Comparison of ENCODE assay signal across 11 cellular contexts in genomic region chr2:170524828-170525565, GRCh38.
DNase-seq lines count a peak whose midpoint lies in the region; ATAC-seq, FAIRE-seq and TF ChIP-seq lines count a peak whose summit lies in the region.
"Had no signal": no experiment of that assay in that cellular context is flagged by ENCODE, and none has a peak within 500 bp of the region (broad histone marks: within the 10 kb centered on the region; RNA-seq: fewer than 3 reads in every experiment).

No MANE protein-coding gene starts in this region.

- POLR2A ChIA-PET in activated naive CD8-positive, alpha-beta T cell treated with anti-CD3 and anti-CD28 coated beads, Interleukin-2, amount 10 ng/mL, durations not matched to agents 7 days and 5 days (lab: Charles Lee), result no interaction called here

- intact Hi-C loops in vagina (cut with DNase I), result no loop called here

- no peaks in the 10 kb centered on the region for H3K4me1 ChIP-seq in esophagus (ENCODE audit: control insufficient read depth in 2 of 2, insufficient read depth in 2 of 2, low read length in 1 of 2)
- peaks cover 27% of the 10 kb centered on the region for H3K4me1 ChIP-seq in vagina

- H3K36me3 ChIP-seq in esophagus (ENCODE audit: control insufficient read depth in 2 of 2, insufficient read depth in 2 of 2, low read length in 1 of 2) (no peaks in the 10 kb centered on the region), vagina (no peaks in the 10 kb centered on the region)
- H3K36me3 ChIP-seq: lower lobe of right lung had no signal

- FAIRE-seq in GM12891 (lab: Jason Lieb, UNC), result no peak

- no peak for DNase-seq in activated naive CD8-positive, alpha-beta T cell treated with anti-CD3 and anti-CD28 coated beads, Interleukin-2, amount 10 ng/mL, durations not matched to agents 7 days and 5 days
- no peak for DNase-seq in activated naive CD8-positive, alpha-beta T cell treated with anti-CD3 and anti-CD28 coated beads, Interleukin-2, amount 50 U/mL, for 24 hours
- DNase-seq in vagina (ENCODE audit: extremely low spot score in 2 of 2), result no peak
- DNase-seq in NCI-H510A treated with DMSO at 0.1 percent for 48 hours (lab: John Stamatoyannopoulos, UW), result no peak
- no peak for DNase-seq in GM12891 (ENCODE audit: insufficient read length, low spot score)
- DNase-seq in activated T-cell treated with anti-CD3 and anti-CD28 coated beads, Interleukin-2, amount 50 U/mL, for 1 hour, result no peak
- DNase-seq: NCI-H1694 treated with DMSO at 0.1 percent for 48 hours had no signal

- no peaks in the 10 kb centered on the region for H3K9me3 ChIP-seq in esophagus (ENCODE audit: control insufficient read depth in 2 of 2, insufficient read depth in 1 of 2, low read depth in 1 of 2, low read length in 1 of 2)
- no peaks in the 10 kb centered on the region for H3K9me3 ChIP-seq in vagina
- H3K9me3 ChIP-seq: lower lobe of right lung had no signal

- peak overlapping the region; percentile 24 for H3K27ac Mint-ChIP-seq in activated naive CD8-positive, alpha-beta T cell treated with anti-CD3 and anti-CD28 coated beads, Interleukin-2, amount 10 ng/mL, durations not matched to agents 7 days and 5 days
- no peak overlapping the region for H3K27ac Mint-ChIP-seq in activated naive CD8-positive, alpha-beta T cell treated with anti-CD3 and anti-CD28 coated beads, Interleukin-2, amount 50 U/mL, for 24 hours

- H3K9me3 Mint-ChIP-seq in activated naive CD8-positive, alpha-beta T cell treated with anti-CD3 and anti-CD28 coated beads, Interleukin-2, amount 10 ng/mL, durations not matched to agents 7 days and 5 days, result peaks cover 2% of the 10 kb centered on the region
- H3K9me3 Mint-ChIP-seq in activated naive CD8-positive, alpha-beta T cell treated with anti-CD3 and anti-CD28 coated beads, Interleukin-2, amount 50 U/mL, for 24 hours, result no peaks in the 10 kb centered on the region
- H3K9me3 Mint-ChIP-seq: central memory CD8-positive, alpha-beta T cell had no signal

- H3K27ac ChIP-seq in esophagus (ENCODE audit: low read depth in 2 of 2, low read length in 1 of 2) (peak overlapping the region; percentile 44 to 47), vagina (peak overlapping the region; percentile 27)
- H3K27ac ChIP-seq: lower lobe of right lung had no signal

- H3K36me3 Mint-ChIP-seq in activated naive CD8-positive, alpha-beta T cell treated with anti-CD3 and anti-CD28 coated beads, Interleukin-2, amount 10 ng/mL, durations not matched to agents 7 days and 5 days, result no peaks in the 10 kb centered on the region
- H3K36me3 Mint-ChIP-seq in activated naive CD8-positive, alpha-beta T cell treated with anti-CD3 and anti-CD28 coated beads, Interleukin-2, amount 50 U/mL, for 24 hours (ENCODE audit: low read depth), result no peaks in the 10 kb centered on the region

- no peak for TF ChIP-seq POLR2A in vagina (IDR thresholded peaks at IDR 0.05)
- no peak for TF ChIP-seq POLR2A in GM12891 (IDR thresholded peaks at IDR 0.05; ENCODE audit: low read depth, low read length)

- peak overlapping the region; percentile 13 for H3K4me3 Mint-ChIP-seq in activated naive CD8-positive, alpha-beta T cell treated with anti-CD3 and anti-CD28 coated beads, Interleukin-2, amount 10 ng/mL, durations not matched to agents 7 days and 5 days
- H3K4me3 Mint-ChIP-seq in activated naive CD8-positive, alpha-beta T cell treated with anti-CD3 and anti-CD28 coated beads, Interleukin-2, amount 50 U/mL, for 24 hours, result no peak overlapping the region
- H3K4me3 Mint-ChIP-seq: central memory CD8-positive, alpha-beta T cell had no signal

- no peak for TF ChIP-seq CTCF in vagina (IDR thresholded peaks at IDR 0.05)

- 18 to 19% methylated on average over 2 of the region's 2 CpGs for WGBS in esophagus, 2 donors

- peak; percentile 79 for ATAC-seq in activated naive CD8-positive, alpha-beta T cell treated with anti-CD3 and anti-CD28 coated beads, Interleukin-2, amount 10 ng/mL, durations not matched to agents 7 days and 5 days (ENCODE audit: low read depth)
- no peak for ATAC-seq in activated naive CD8-positive, alpha-beta T cell treated with anti-CD3 and anti-CD28 coated beads, Interleukin-2, amount 50 U/mL, for 24 hours
- peak; percentile 74 for ATAC-seq in HG03342 (IDR thresholded peaks at IDR 0.05; ENCODE audit: unreplicated experiment)

- peaks cover 14% of the 10 kb centered on the region for H3K27me3 Mint-ChIP-seq in activated naive CD8-positive, alpha-beta T cell treated with anti-CD3 and anti-CD28 coated beads, Interleukin-2, amount 10 ng/mL, durations not matched to agents 7 days and 5 days
- peaks cover 8% of the 10 kb centered on the region for H3K27me3 Mint-ChIP-seq in activated naive CD8-positive, alpha-beta T cell treated with anti-CD3 and anti-CD28 coated beads, Interleukin-2, amount 50 U/mL, for 24 hours

- H3K4me3 ChIP-seq in esophagus (ENCODE audit: low read depth in 1 of 2, low read length in 2 of 2) (no peak overlapping the region), vagina (no peak overlapping the region)
- H3K4me3 ChIP-seq: lower lobe of right lung had no signal

- H3K4me1 Mint-ChIP-seq in activated naive CD8-positive, alpha-beta T cell treated with anti-CD3 and anti-CD28 coated beads, Interleukin-2, amount 10 ng/mL, durations not matched to agents 7 days and 5 days, result peaks cover 12% of the 10 kb centered on the region
- H3K4me1 Mint-ChIP-seq in activated naive CD8-positive, alpha-beta T cell treated with anti-CD3 and anti-CD28 coated beads, Interleukin-2, amount 50 U/mL, for 24 hours, result no peaks in the 10 kb centered on the region
- H3K4me1 Mint-ChIP-seq: central memory CD8-positive, alpha-beta T cell had no signal

- H3K27me3 ChIP-seq in esophagus (ENCODE audit: control insufficient read depth in 1 of 2, insufficient read depth in 2 of 2, low read length in 2 of 2), result no peaks in the 10 kb centered on the region
- no peaks in the 10 kb centered on the region for H3K27me3 ChIP-seq in vagina

TF ChIP-seq in GM12891, 5 proteins besides CTCF, POLR2A, EP300 and RAD21:
- TF ChIP-seq TAF1 (IDR thresholded peaks at IDR 0.05; ENCODE audit: low read depth, low read length), result no peak
- TF ChIP-seq POLR2AphosphoS5 (IDR thresholded peaks at IDR 0.05; ENCODE audit: low read depth, low read length), result no peak
- TF ChIP-seq SPI1 (IDR thresholded peaks at IDR 0.05; ENCODE audit: low read depth, low read length), result no peak
- no peak for TF ChIP-seq PAX5 (IDR thresholded peaks at IDR 0.05; ENCODE audit: insufficient read depth, low read length, severe bottlenecking)
- no peak for TF ChIP-seq POU2F2 (IDR thresholded peaks at IDR 0.05; ENCODE audit: low read depth, low read length)
